ENCODE assay signal across 13 cellular contexts in the genomic region with DNA sequence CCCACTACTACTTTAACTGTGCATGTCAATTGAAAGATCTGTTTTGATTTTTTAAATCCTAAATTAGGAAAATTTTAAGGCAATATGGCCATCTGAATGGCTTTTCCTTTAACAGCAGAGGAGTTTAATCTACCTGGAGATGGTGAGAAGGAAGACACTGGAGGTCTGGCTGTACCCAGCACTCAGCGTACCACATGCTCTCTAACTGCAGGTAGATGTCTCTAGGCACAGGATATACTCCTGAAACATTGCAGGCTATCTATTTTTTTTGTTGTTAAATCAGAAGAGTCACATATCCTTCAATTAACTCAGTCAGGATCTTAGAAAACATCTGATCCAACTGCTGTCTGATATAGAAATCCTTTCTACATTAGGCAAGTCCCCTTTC. TPM values are rescaled to one million over a fixed set of nuclear protein-coding genes. Genes with fewer than 3 reads are reported as not detected.
DNase-seq lines count a peak whose midpoint lies in the region; ATAC-seq and TF ChIP-seq lines count a peak whose summit lies in the region.
"Had no signal": no experiment of that assay in that cellular context is flagged by ENCODE, and none has a peak within 500 bp of the region (broad histone marks: within the 10 kb centered on the region; RNA-seq: fewer than 3 reads in every experiment).

No MANE protein-coding gene starts in this region.

- intact Hi-C loops in PC-3 (cut with micrococcal nuclease) = no loop called here

- H3K27ac ChIP-seq in PC-3 (ENCODE audit: low read length) = peak overlapping the region; percentile 97; the same call in 1 of the 2 replicates
- H3K27ac ChIP-seq in epithelial cell of prostate = peak overlapping the region; percentile 86

- no peaks in the 10 kb centered on the region for H3K9me3 Mint-ChIP-seq in T-helper 2 cell treated with Interferon-gamma antibody and Interleukin-4, amounts not matched to agents 5 μg/mL and 100 μg/mL, for 36 hours
- H3K9me3 Mint-ChIP-seq in stimulated activated effector memory CD8-positive, alpha-beta T cell treated with anti-CD3 and anti-CD28 coated beads, Interleukin-12 subunit alpha, Interleukin-12 subunit beta, amount 100 ng/mL, for 72 hours = no peaks in the 10 kb centered on the region

- no peak overlapping the region for H3K4me2 ChIP-seq in PC-3 (ENCODE audit: low read length)

- no peaks in the 10 kb centered on the region for H3K27me3 ChIP-seq in PC-3 (ENCODE audit: low read length)

- no peaks in the 10 kb centered on the region for H3K27me3 Mint-ChIP-seq in T-helper 2 cell treated with Interferon-gamma antibody and Interleukin-4, amounts not matched to agents 5 μg/mL and 100 μg/mL, for 36 hours (ENCODE audit: low read depth)

- H3K4me1 Mint-ChIP-seq in T-helper 2 cell treated with Interferon-gamma antibody and Interleukin-4, amounts not matched to agents 5 μg/mL and 100 μg/mL, for 36 hours (ENCODE audit: low read depth) = peaks cover 92% of the 10 kb centered on the region
- peaks cover 99% of the 10 kb centered on the region for H3K4me1 Mint-ChIP-seq in stimulated activated effector memory CD8-positive, alpha-beta T cell treated with anti-CD3 and anti-CD28 coated beads, Interleukin-12 subunit alpha, Interleukin-12 subunit beta, amount 100 ng/mL, for 72 hours

- POLR2A ChIA-PET in PC-3 (lab: Charles Lee; ENCODE audit: unreplicated experiment) = no interaction called here

- no peak overlapping the region for H2AFZ ChIP-seq in PC-3 (ENCODE audit: low read length)

- peak overlapping the region; percentile 86 for H3K4me3 Mint-ChIP-seq in T-helper 2 cell treated with Interferon-gamma antibody and Interleukin-4, amounts not matched to agents 5 μg/mL and 100 μg/mL, for 36 hours
- H3K4me3 Mint-ChIP-seq in stimulated activated effector memory CD8-positive, alpha-beta T cell treated with anti-CD3 and anti-CD28 coated beads, Interleukin-12 subunit alpha, Interleukin-12 subunit beta, amount 100 ng/mL, for 72 hours = peak overlapping the region; percentile 70

- no peaks in the 10 kb centered on the region for H3K9me3 ChIP-seq in PC-3 (ENCODE audit: low read length)
- H3K9me3 ChIP-seq: HAP-1 had no signal

- no TSS peak for BruUV-seq in PC-3 (replicated peaks; lab: Mats Ljungman, UMichigan)

- peaks cover 37% of the 10 kb centered on the region for H3K36me3 Mint-ChIP-seq in T-helper 2 cell treated with Interferon-gamma antibody and Interleukin-4, amounts not matched to agents 5 μg/mL and 100 μg/mL, for 36 hours (ENCODE audit: low read depth)
- H3K36me3 Mint-ChIP-seq in stimulated activated effector memory CD8-positive, alpha-beta T cell treated with anti-CD3 and anti-CD28 coated beads, Interleukin-12 subunit alpha, Interleukin-12 subunit beta, amount 100 ng/mL, for 72 hours = peaks cover 16% of the 10 kb centered on the region

- no peak for TF ChIP-seq CTCF in PC-3 (conservative IDR thresholded peaks at IDR 0.05; ENCODE audit: low read depth, low read length)

- no peak overlapping the region for H3K9ac ChIP-seq in PC-3 (ENCODE audit: low read length)

- no peaks in the 10 kb centered on the region for H4K20me1 ChIP-seq in PC-3 (ENCODE audit: low read length)

- peaks cover 64% of the 10 kb centered on the region for H3K79me2 ChIP-seq in PC-3 (ENCODE audit: low read length)

- peaks cover 10% of the 10 kb centered on the region for H3F3A ChIP-seq in PC-3 (ENCODE audit: low read length, unreplicated experiment)

- peak overlapping the region; percentile 91 for H3K27ac Mint-ChIP-seq in T-helper 2 cell treated with Interferon-gamma antibody and Interleukin-4, amounts not matched to agents 5 μg/mL and 100 μg/mL, for 36 hours
- peak overlapping the region; percentile 98 for H3K27ac Mint-ChIP-seq in stimulated activated effector memory CD8-positive, alpha-beta T cell treated with anti-CD3 and anti-CD28 coated beads, Interleukin-12 subunit alpha, Interleukin-12 subunit beta, amount 100 ng/mL, for 72 hours

- no peaks in the 10 kb centered on the region for H3K9me2 ChIP-seq in PC-3 (replicated peaks; ENCODE audit: low read length)

- no peak overlapping the region for H3K4me3 ChIP-seq in PC-3 (ENCODE audit: low read length)
- H3K4me3 ChIP-seq: HAP-1 had no signal

- peaks cover 81% of the 10 kb centered on the region for H3K4me1 ChIP-seq in PC-3 (ENCODE audit: insufficient read depth, low read length)
- H3K4me1 ChIP-seq: HAP-1 had no signal

- H3K36me3 ChIP-seq in PC-3 (ENCODE audit: low read depth, low read length) = 0 out of 2 replicates have a peak, but pooled peaks cover 4% of the 10 kb centered on the region
- H3K36me3 ChIP-seq: HAP-1 had no signal

- CTCF ChIA-PET in PC-3 (lab: Charles Lee) = no interaction called here

- DNase-seq in T-helper 2 cell treated with Interferon-gamma antibody and Interleukin-4, amounts not matched to agents 5 μg/mL and 100 μg/mL, for 36 hours (ENCODE audit: low spot score) = no peak
- no peak for DNase-seq in T-helper 2 cell
- no peak for DNase-seq in PC-3
- no peak for DNase-seq in epithelial cell of prostate (ENCODE audit: low read depth, low spot score)
- no peak for DNase-seq in stimulated activated effector memory CD8-positive, alpha-beta T cell treated with anti-CD3 and anti-CD28 coated beads, Interleukin-12 subunit alpha, Interleukin-12 subunit beta, amount 100 ng/mL, for 72 hours (ENCODE audit: low spot score in 2 of 2)
- no peak for DNase-seq in DMS79 treated with DMSO at 0.1 percent for 48 hours (lab: John Stamatoyannopoulos, UW)
- no peak for DNase-seq in medulla oblongata (ENCODE audit: extremely low spot score)
- DNase-seq: 8988T, activated gamma-delta T cell, posterior cingulate gyrus, T1000 had no signal

- ATAC-seq in PC-3 (no peak), GM18502 (IDR thresholded peaks at IDR 0.05; ENCODE audit: poor library complexity, unreplicated experiment) (no peak)
- ATAC-seq in stimulated activated effector memory CD8-positive, alpha-beta T cell treated with anti-CD3 and anti-CD28 coated beads, Interleukin-12 subunit alpha, Interleukin-12 subunit beta, amount 100 ng/mL, for 72 hours = no peak

RNA-seq across cellular contexts. Expression of gene CASTOR1, which starts 17.3 kb away (rescaled TPM):
- total RNA-seq in PC-3 (2014; rRNA removed) = 4.2 and 6.1 TPM in 2 replicates

RNA-seq across cellular contexts. Expression of gene TBC1D10A, which starts 20.1 kb away (rescaled TPM):
- total RNA-seq in PC-3 (2014; rRNA removed) = 12.6 and 19.5 TPM in 2 replicates

RNA-seq across cellular contexts. Expression of gene OSM, which starts 40.0 kb away (rescaled TPM):
- not detected in 2 replicates for total RNA-seq in PC-3 (2014; rRNA removed)

RNA-seq across cellular contexts. Expression of gene SF3A1, which starts 50.1 kb away (rescaled TPM):
- 59.2 and 69.3 TPM in 2 replicates for total RNA-seq in PC-3 (2014; rRNA removed)

RNA-seq across cellular contexts. Expression of gene CCDC157, which starts 50.2 kb away (rescaled TPM):
- total RNA-seq in PC-3 (2014; rRNA removed) = 1.5 and 3.5 TPM in 2 replicates
